Comparison of ENCODE assay signal across 22 cellular contexts in the genomic region with DNA sequence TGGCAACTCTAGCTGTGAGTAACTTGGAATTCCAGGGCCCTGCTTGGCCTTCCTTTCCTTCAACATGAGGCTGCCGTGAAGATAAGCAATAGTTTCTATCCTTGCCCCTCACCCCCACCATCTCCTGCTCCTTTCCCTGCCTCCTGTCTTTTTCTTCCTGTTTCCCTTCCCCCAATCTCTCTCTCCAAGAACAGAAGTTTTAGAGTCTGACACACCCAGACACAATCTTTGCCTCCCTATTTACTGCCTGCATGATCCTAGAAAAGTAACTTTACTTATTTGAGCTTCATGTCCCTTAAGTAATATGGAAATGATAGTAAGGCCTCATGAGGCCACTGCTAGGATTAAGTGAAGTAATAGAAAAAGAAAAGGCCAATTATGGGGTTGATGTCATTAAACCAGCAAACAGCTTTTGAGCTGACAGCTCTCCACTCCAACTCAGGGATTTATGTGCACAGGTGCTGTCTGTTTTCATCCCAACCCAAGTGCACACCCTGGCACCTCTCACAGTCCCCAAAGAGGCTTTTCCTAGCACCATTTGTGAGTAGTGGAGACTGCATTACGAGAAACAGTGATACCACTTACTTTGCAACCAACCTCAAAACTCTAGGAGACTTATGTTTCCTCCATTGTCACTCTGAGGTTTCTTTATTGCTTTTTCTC.
DNase-seq lines count a peak whose midpoint lies in the region; ATAC-seq lines count a peak whose summit lies in the region.
"Had no signal": no experiment of that assay in that cellular context is flagged by ENCODE, and none has a peak within 500 bp of the region (broad histone marks: within the 10 kb centered on the region; RNA-seq: fewer than 3 reads in every experiment).

No MANE protein-coding gene starts in this region.

- no peaks in the 10 kb centered on the region for H3K9me3 Mint-ChIP-seq in naive thymus-derived CD4-positive, alpha-beta T cell

- H3K27ac ChIP-seq in naive thymus-derived CD4-positive, alpha-beta T cell (ENCODE audit: low read depth, low read length): no peak overlapping the region
- H3K27ac ChIP-seq: BLaER1, GM23248, HL-60 had no signal

- peaks cover 0 to 52% (median 36%) of the 10 kb centered on the region in 5 donors for H3K27me3 Mint-ChIP-seq in naive thymus-derived CD4-positive, alpha-beta T cell

- no peaks in the 10 kb centered on the region for H3K27me3 ChIP-seq in naive thymus-derived CD4-positive, alpha-beta T cell (ENCODE audit: control insufficient read depth in 2 of 2, insufficient read depth in 2 of 2, low read length in 2 of 2)
- H3K27me3 ChIP-seq: BLaER1 had no signal

- H3K36me3 Mint-ChIP-seq in naive thymus-derived CD4-positive, alpha-beta T cell: no peaks in the 10 kb centered on the region
- H3K36me3 Mint-ChIP-seq: CD4-positive, alpha-beta memory T cell had no signal

- intact Hi-C loops in left colon (cut with DNase I, micrococcal nuclease): no loop called here
- intact Hi-C loops in naive thymus-derived CD4-positive, alpha-beta T cell (cut with micrococcal nuclease): no loop called here

- no peaks in the 10 kb centered on the region for H3K9me3 ChIP-seq in naive thymus-derived CD4-positive, alpha-beta T cell (ENCODE audit: control insufficient read depth in 2 of 3, low read length in 3 of 3)
- H3K9me3 ChIP-seq: BLaER1, HAP-1 had no signal

- DNase-seq in NCI-H1105 treated with DMSO at 0.1 percent for 48 hours (lab: John Stamatoyannopoulos, UW) (peak; percentile 15), NCI-H1105 (lab: John Stamatoyannopoulos, UW) (no peak), NCI-H187 (lab: John Stamatoyannopoulos, UW) (peak; percentile 78), NCI-H774 (lab: John Stamatoyannopoulos, UW) (peak; percentile 60), left colon (no peak)
- DNase-seq in stimulated activated CD4-positive, alpha-beta T cell treated with anti-CD3 and anti-CD28 coated beads, Interleukin-15, amount 100 ng/mL, for 24 hours: no peak
- DNase-seq in naive thymus-derived CD4-positive, alpha-beta T cell: no peak
- DNase-seq: 8988T; CD4-positive, alpha-beta memory T cell; DMS53; EL; GM23248; IMR-90; NCI-H1048; NCI-H2081; NCI-H345 had no signal

- peak; percentile 88 for ATAC-seq in left colon
- ATAC-seq in naive thymus-derived CD4-positive, alpha-beta T cell: no peak
- no peak for ATAC-seq in HG02840 (IDR thresholded peaks at IDR 0.05; ENCODE audit: low FRiP score, unreplicated experiment)
- ATAC-seq: GM12878, Panc1 had no signal

- POLR2A ChIA-PET in naive thymus-derived CD4-positive, alpha-beta T cell (lab: Charles Lee): no interaction called here

- H3K4me1 Mint-ChIP-seq in naive thymus-derived CD4-positive, alpha-beta T cell: no peaks in the 10 kb centered on the region
- H3K4me1 Mint-ChIP-seq: CD4-positive, alpha-beta memory T cell had no signal

- H3K4me3 Mint-ChIP-seq in naive thymus-derived CD4-positive, alpha-beta T cell: no peak overlapping the region
- H3K4me3 Mint-ChIP-seq: CD4-positive, alpha-beta memory T cell had no signal

- no peaks in the 10 kb centered on the region for H3K36me3 ChIP-seq in naive thymus-derived CD4-positive, alpha-beta T cell (ENCODE audit: control insufficient read depth in 2 of 3, insufficient read depth in 3 of 3, low read length in 3 of 3)
- H3K36me3 ChIP-seq: BLaER1, HAP-1 had no signal

- H3K27ac Mint-ChIP-seq in naive thymus-derived CD4-positive, alpha-beta T cell: no peak overlapping the region
- H3K27ac Mint-ChIP-seq: CD4-positive, alpha-beta memory T cell had no signal

- no peaks in the 10 kb centered on the region for H3K4me1 ChIP-seq in naive thymus-derived CD4-positive, alpha-beta T cell (ENCODE audit: control insufficient read depth in 2 of 2, insufficient read depth in 2 of 2, low read length in 2 of 2)
- H3K4me1 ChIP-seq: BLaER1, HAP-1 had no signal

- CTCF ChIA-PET in naive thymus-derived CD4-positive, alpha-beta T cell (lab: Charles Lee): no interaction called here

- no peak overlapping the region for H3K4me3 ChIP-seq in naive thymus-derived CD4-positive, alpha-beta T cell (ENCODE audit: low read length)
- H3K4me3 ChIP-seq: BLaER1, GM12878, GM23248, HAP-1 had no signal

Comparison
In these comparisons a context has a peak if more than half of its experiments do, and no peak if none do; other contexts are left out.
1. DNase-seq: peak in NCI-H1105 treated with DMSO at 0.1 percent for 48 hours (single experiment), NCI-H187 (2 of 2) and NCI-H774 (single experiment); none in NCI-H1105 (single experiment), left colon (0 of 2), stimulated activated CD4-positive, alpha-beta T cell treated with anti-CD3 and anti-CD28 coated beads, Interleukin-15, amount 100 ng/mL, for 24 hours (single experiment) and naive thymus-derived CD4-positive, alpha-beta T cell (0 of 9).